ENCODE assay signal across 24 cellular contexts in the genomic region with DNA sequence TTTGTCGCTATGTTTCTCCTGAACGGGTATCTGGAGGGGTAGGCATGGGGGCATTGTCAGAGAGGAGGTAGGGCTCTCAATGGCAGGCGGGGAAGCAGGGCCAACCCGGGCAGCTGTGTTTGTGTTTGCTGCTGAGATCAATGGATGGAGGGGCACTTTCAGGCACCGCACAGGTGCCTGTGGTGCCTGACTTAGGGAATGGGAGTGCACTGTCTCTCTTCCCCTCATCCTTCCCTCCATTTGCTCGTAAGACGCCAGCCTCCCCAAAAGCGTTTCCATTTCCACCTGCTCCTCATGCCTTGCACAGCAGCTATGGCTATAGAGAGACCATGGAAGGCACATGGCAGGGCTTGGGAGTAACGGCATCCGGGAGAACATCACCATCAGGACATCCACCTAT.
"Had no signal": no experiment of that assay in that cellular context is flagged by ENCODE, and none has a peak within 500 bp of the region (broad histone marks: within the 10 kb centered on the region; RNA-seq: fewer than 3 reads in every experiment).

No MANE protein-coding gene starts in this region.

- H3K9me3 Mint-ChIP-seq: dendritic cell treated with granulocyte-macrophage colony-stimulating factor and Interleukin-4, amounts not matched to agents 40 ng/mL and 50 ng/mL, for 4 days; memory B cell; natural killer cell; stimulated activated memory B cell treated with anti-CD40 and anti-IgM and Interleukin-4, amounts not matched to agents 10 μg/mL and 1 μg/mL and 100 μg/mL, for 72 hours; stimulated activated naive CD8-positive, alpha-beta T cell treated with anti-CD3 and anti-CD28 coated beads, Interleukin-15, Interleukin-2, amounts not matched to agents 100 ng/mL and 50 ng/mL, for 24 hours had no signal

- H3K27ac Mint-ChIP-seq: dendritic cell treated with granulocyte-macrophage colony-stimulating factor and Interleukin-4, amounts not matched to agents 40 ng/mL and 50 ng/mL, for 4 days; immature natural killer cell; memory B cell; natural killer cell; progenitor cell of endocrine pancreas; stimulated activated memory B cell treated with anti-CD40 and anti-IgM and Interleukin-4, amounts not matched to agents 10 μg/mL and 1 μg/mL and 100 μg/mL, for 72 hours; stimulated activated naive CD8-positive, alpha-beta T cell treated with anti-CD3 and anti-CD28 coated beads, Interleukin-15, Interleukin-2, amounts not matched to agents 100 ng/mL and 50 ng/mL, for 24 hours had no signal

- H3K36me3 ChIP-seq: esophagus muscularis mucosa, gastroesophageal sphincter, heart left ventricle, lower lobe of right lung, neutrophil, sigmoid colon, thyroid gland had no signal

- H3K27me3 Mint-ChIP-seq: dendritic cell treated with granulocyte-macrophage colony-stimulating factor and Interleukin-4, amounts not matched to agents 40 ng/mL and 50 ng/mL, for 4 days; memory B cell; progenitor cell of endocrine pancreas had no signal

- H3K4me3 ChIP-seq: esophagus muscularis mucosa, gastroesophageal sphincter, heart left ventricle, lower lobe of right lung, sigmoid colon, thyroid gland had no signal

- DNase-seq: central memory CD4-positive, alpha-beta T cell; effector memory CD4-positive, alpha-beta T cell; foreskin keratinocyte; heart left ventricle; hippocampal formation; immature natural killer cell; kidney glomerular epithelial cell; left colon; left ventricle myocardium superior; lower lobe of right lung; natural killer cell; sigmoid colon; stimulated activated CD4-positive, alpha-beta T cell treated with anti-CD3 and anti-CD28 coated beads, Interleukin-4, amount 100 ng/mL, for 4 hours; thyroid gland; trophoblast cell had no signal

- H3K4me3 Mint-ChIP-seq: dendritic cell treated with granulocyte-macrophage colony-stimulating factor and Interleukin-4, amounts not matched to agents 40 ng/mL and 50 ng/mL, for 4 days; immature natural killer cell; memory B cell; natural killer cell; stimulated activated memory B cell treated with anti-CD40 and anti-IgM and Interleukin-4, amounts not matched to agents 10 μg/mL and 1 μg/mL and 100 μg/mL, for 72 hours; stimulated activated naive CD8-positive, alpha-beta T cell treated with anti-CD3 and anti-CD28 coated beads, Interleukin-15, Interleukin-2, amounts not matched to agents 100 ng/mL and 50 ng/mL, for 24 hours had no signal

- H3K4me1 ChIP-seq: esophagus muscularis mucosa, foreskin keratinocyte, gastroesophageal sphincter, heart left ventricle, lower lobe of right lung, parathyroid adenoma, thyroid gland had no signal

- H3K9me3 ChIP-seq: esophagus muscularis mucosa, heart left ventricle, lower lobe of right lung, neutrophil, sigmoid colon, thyroid gland had no signal

- H2AFZ ChIP-seq: parathyroid adenoma had no signal

- H3K9ac ChIP-seq: parathyroid adenoma had no signal

- H3K27me3 ChIP-seq: esophagus muscularis mucosa, foreskin keratinocyte, gastroesophageal sphincter, heart left ventricle, neutrophil, sigmoid colon, thyroid gland had no signal

- H3K36me3 Mint-ChIP-seq: immature natural killer cell; memory B cell; natural killer cell; stimulated activated memory B cell treated with anti-CD40 and anti-IgM and Interleukin-4, amounts not matched to agents 10 μg/mL and 1 μg/mL and 100 μg/mL, for 72 hours had no signal

- H3K27ac ChIP-seq: esophagus muscularis mucosa, foreskin keratinocyte, gastroesophageal sphincter, heart left ventricle, lower lobe of right lung, neutrophil, parathyroid adenoma, sigmoid colon, thyroid gland had no signal

- ATAC-seq: foreskin keratinocyte; gastroesophageal sphincter; heart left ventricle; left colon; left ventricle myocardium superior; lower lobe of right lung; natural killer cell; stimulated activated memory B cell treated with anti-CD40 and anti-IgM and Interleukin-4, amounts not matched to agents 10 μg/mL and 1 μg/mL and 100 μg/mL, for 72 hours had no signal
